19 cellular contexts compared by ENCODE assay signal in the genomic region with DNA sequence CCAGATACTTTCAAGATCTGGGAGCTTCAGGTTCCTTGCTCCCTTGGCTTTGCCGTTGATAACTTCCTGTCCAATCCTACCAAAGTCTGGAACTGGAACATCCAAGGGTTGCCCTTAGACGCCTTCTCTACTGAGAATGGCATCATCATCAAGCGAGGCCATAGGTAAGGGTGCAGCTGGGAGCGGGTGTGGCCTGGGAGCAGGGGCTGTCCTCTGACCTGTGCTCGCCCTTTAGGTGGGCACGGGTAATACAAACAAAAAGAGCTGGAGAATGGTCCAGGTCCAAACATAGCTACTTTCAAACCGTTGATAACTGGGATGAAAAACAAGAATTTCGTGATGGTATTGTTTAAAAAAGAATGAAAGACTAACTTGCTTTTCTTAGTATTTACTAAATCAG. TPM values are rescaled to one million over a fixed set of nuclear protein-coding genes. Genes with fewer than 3 reads are reported as not detected.
DNase-seq lines count a peak whose midpoint lies in the region; ATAC-seq and TF ChIP-seq lines count a peak whose summit lies in the region.
"Had no signal": no experiment of that assay in that cellular context is flagged by ENCODE, and none has a peak within 500 bp of the region (broad histone marks: within the 10 kb centered on the region; RNA-seq: fewer than 3 reads in every experiment).

No MANE protein-coding gene starts in this region.

- no peaks in the 10 kb centered on the region for H3K27me3 ChIP-seq in WERI-Rb-1 (ENCODE audit: insufficient read depth, low read depth, severe bottlenecking)

- no peaks in the 10 kb centered on the region for H3K36me3 ChIP-seq in WERI-Rb-1

- no peak for DNase-seq in activated naive CD4-positive, alpha-beta T cell treated with Interleukin-2 at 50 U/mL for 16 hours
- peak; percentile 13 for DNase-seq in WERI-Rb-1
- no peak for DNase-seq in retinal pigment epithelial cell (ENCODE audit: low read depth)
- no peak for DNase-seq in mucosa of gallbladder (ENCODE audit: low spot score)
- DNase-seq in GM03348 (ENCODE audit: low spot score) = no peak
- no peak for DNase-seq in MCF 10A (ENCODE audit: unreplicated experiment)
- DNase-seq: activated CD4-positive, CD25-positive, alpha-beta regulatory T cell treated with anti-CD3 and anti-CD28 coated beads, Interleukin-2, amount 50 U/mL, for 72 hours; activated T-cell treated with anti-CD3 and anti-CD28 coated beads for 4 hours; DMS153; head of caudate nucleus; IMR-90; NCI-H1417 treated with DMSO at 0.1 percent for 48 hours; T-helper 17 cell had no signal

- TF ChIP-seq CTCF in WERI-Rb-1 (IDR thresholded peaks at IDR 0.05; ENCODE audit: low read depth, low read length) (no peak), retinal pigment epithelial cell (conservative IDR thresholded peaks at IDR 0.05; ENCODE audit: low read depth, low read length) (peak; percentile 18), MCF 10A (IDR thresholded peaks at IDR 0.05; ENCODE audit: unreplicated experiment) (no peak)

- H3K4me3 Mint-ChIP-seq in activated naive CD4-positive, alpha-beta T cell treated with anti-CD3 and anti-CD28 coated beads, Interleukin-2, amount 50 U/mL, for 24 hours = no peak overlapping the region
- H3K4me3 Mint-ChIP-seq in MCF 10A (ENCODE audit: unreplicated experiment) = no peak overlapping the region
- H3K4me3 Mint-ChIP-seq: T-helper 17 cell had no signal

- H3K36me3 Mint-ChIP-seq in activated naive CD4-positive, alpha-beta T cell treated with anti-CD3 and anti-CD28 coated beads, Interleukin-2, amount 50 U/mL, for 24 hours = no peaks in the 10 kb centered on the region
- no peaks in the 10 kb centered on the region for H3K36me3 Mint-ChIP-seq in MCF 10A (ENCODE audit: insufficient read depth, unreplicated experiment)

- H3K4me3 ChIP-seq in WERI-Rb-1 (ENCODE audit: low read depth, low read length) (no peak overlapping the region), retinal pigment epithelial cell (ENCODE audit: low read length) (no peak overlapping the region)

- CTCF ChIA-PET in MCF 10A (lab: Yijun Ruan, JAX) = interaction anchor here (0.5 to 1.0 kb wide), 2 partner anchors 990 to 1203 kb away, joined by 3 to 6 read pairs; no protein-coding TSS in a partner anchor

- H3K27ac ChIP-seq in WERI-Rb-1 = no peak overlapping the region
- H3K27ac ChIP-seq: epithelial cell of prostate had no signal

- intact Hi-C loops in MCF 10A (cut with micrococcal nuclease) = no loop called here

- H3K9me3 ChIP-seq in WERI-Rb-1 (ENCODE audit: severe bottlenecking) = no peaks in the 10 kb centered on the region

- peak overlapping the region; percentile 30 for H3K27ac Mint-ChIP-seq in activated naive CD4-positive, alpha-beta T cell treated with anti-CD3 and anti-CD28 coated beads, Interleukin-2, amount 50 U/mL, for 24 hours
- no peak overlapping the region for H3K27ac Mint-ChIP-seq in MCF 10A (ENCODE audit: low read depth, unreplicated experiment)
- H3K27ac Mint-ChIP-seq: T-helper 17 cell had no signal

- no peaks in the 10 kb centered on the region for H3K27me3 Mint-ChIP-seq in activated naive CD4-positive, alpha-beta T cell treated with anti-CD3 and anti-CD28 coated beads, Interleukin-2, amount 50 U/mL, for 24 hours
- H3K27me3 Mint-ChIP-seq in MCF 10A (ENCODE audit: insufficient read depth, unreplicated experiment) = no peaks in the 10 kb centered on the region
- H3K27me3 Mint-ChIP-seq: T-helper 17 cell had no signal

- peak; percentile 37 for ATAC-seq in HG03520 (IDR thresholded peaks at IDR 0.05; ENCODE audit: unreplicated experiment)
- ATAC-seq: T-helper 17 cell had no signal

- H3K9me3 Mint-ChIP-seq in activated naive CD4-positive, alpha-beta T cell treated with anti-CD3 and anti-CD28 coated beads, Interleukin-2, amount 50 U/mL, for 24 hours = no peaks in the 10 kb centered on the region
- H3K9me3 Mint-ChIP-seq in MCF 10A (ENCODE audit: unreplicated experiment) = no peaks in the 10 kb centered on the region

- BruUV-seq in MCF 10A (replicated peaks; lab: Mats Ljungman, UMichigan) = no TSS peak

- peaks cover 33% of the 10 kb centered on the region for H3K4me1 Mint-ChIP-seq in activated naive CD4-positive, alpha-beta T cell treated with anti-CD3 and anti-CD28 coated beads, Interleukin-2, amount 50 U/mL, for 24 hours
- no peaks in the 10 kb centered on the region for H3K4me1 Mint-ChIP-seq in MCF 10A (ENCODE audit: insufficient read depth, unreplicated experiment)

- POLR2A ChIA-PET in MCF 10A (lab: Yijun Ruan, JAX) = interaction anchor here (0.5 to 0.6 kb wide), 2 partner anchors 10 to 365 kb away, joined by 3 read pairs; no protein-coding TSS in a partner anchor

RNA-seq across cellular contexts. Expression of gene CASP12, which starts 25.0 kb away (rescaled TPM):
- total RNA-seq in mucosa of gallbladder (2.0 TPM), MCF 10A (2022) (not detected in 2 replicates)
- total RNA-seq: IMR-90, myocyte, NCI-H460, RPMI7951, T-helper 17 cell had no signal
